In the genomic region with DNA sequence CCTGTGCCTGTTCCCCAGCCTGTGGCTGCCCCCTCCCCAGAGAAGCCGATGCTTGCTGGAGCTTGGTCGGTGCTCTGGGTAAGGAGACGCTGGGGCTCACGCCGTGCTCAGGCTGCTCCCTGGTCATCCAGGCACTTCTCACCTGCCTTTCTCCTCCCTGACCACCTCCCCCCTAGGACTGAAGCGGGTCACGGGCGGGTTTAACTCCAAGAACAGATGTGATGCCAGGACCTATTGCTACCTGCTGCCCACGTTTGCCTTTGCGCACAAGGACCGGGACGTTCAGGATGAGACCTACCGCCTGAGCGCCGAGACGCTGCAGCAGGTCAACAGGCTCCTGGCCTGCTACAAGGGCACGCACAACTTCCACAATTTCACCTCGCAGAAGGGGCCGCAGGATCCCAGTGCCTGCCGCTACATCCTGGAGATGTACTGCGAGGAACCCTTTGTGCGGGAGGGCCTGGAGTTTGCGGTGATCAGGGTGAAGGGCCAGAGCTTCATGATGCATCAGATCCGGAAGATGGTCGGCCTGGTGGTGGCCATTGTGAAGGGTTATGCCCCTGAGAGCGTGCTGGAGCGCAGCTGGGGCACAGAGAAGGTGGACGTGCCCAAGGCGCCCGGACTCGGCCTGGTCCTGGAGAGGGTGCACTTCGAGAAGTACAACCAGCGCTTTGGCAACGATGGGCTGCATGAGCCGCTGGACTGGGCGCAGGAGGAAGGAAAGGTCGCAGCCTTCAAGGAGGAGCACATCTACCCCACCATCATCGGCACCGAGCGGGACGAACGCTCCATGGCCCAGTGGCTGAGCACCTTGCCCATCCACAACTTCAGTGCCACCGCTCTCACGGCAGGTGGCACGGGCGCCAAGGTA, we compare ENCODE assay signal across 29 cellular contexts. TPM values are rescaled to one million over a fixed set of nuclear protein-coding genes. Genes with fewer than 3 reads are reported as not detected.
DNase-seq lines count a peak whose midpoint lies in the region; ATAC-seq, FAIRE-seq and TF ChIP-seq lines count a peak whose summit lies in the region.
"Had no signal": no experiment of that assay in that cellular context is flagged by ENCODE, and none has a peak within 500 bp of the region (broad histone marks: within the 10 kb centered on the region; RNA-seq: fewer than 3 reads in every experiment).

No MANE protein-coding gene starts in this region.

- no peaks in the 10 kb centered on the region for H3K9me3 Mint-ChIP-seq in T-helper 2 cell treated with Interferon-gamma antibody and Interleukin-4, amounts not matched to agents 5 μg/mL and 100 μg/mL, for 36 hours
- H3K9me3 Mint-ChIP-seq: activated CD4-positive, alpha-beta memory T cell treated with anti-CD3 and anti-CD28 coated beads, Interleukin-2, amount 10 ng/mL, durations not matched to agents 7 days and 5 days had no signal

- RAD21 ChIA-PET in GM12878 (lab: Charles Lee; ENCODE audit: unreplicated experiment) = no interaction called here

- H3K27me3 ChIP-seq in GM12878 (replicated peaks in 1 of 2; ENCODE audit: control insufficient read depth in 2 of 2, insufficient read depth in 2 of 2, low read length in 1 of 2) = no peaks in the 10 kb centered on the region
- no peaks in the 10 kb centered on the region for H3K27me3 ChIP-seq in sigmoid colon
- H3K27me3 ChIP-seq: body of pancreas, neutrophil, transverse colon had no signal

- no peaks in the 10 kb centered on the region for H3K27me3 Mint-ChIP-seq in T-helper 2 cell treated with Interferon-gamma antibody and Interleukin-4, amounts not matched to agents 5 μg/mL and 100 μg/mL, for 36 hours (ENCODE audit: low read depth)
- H3K27me3 Mint-ChIP-seq: activated CD4-positive, alpha-beta memory T cell treated with anti-CD3 and anti-CD28 coated beads, Interleukin-2, amount 10 ng/mL, durations not matched to agents 7 days and 5 days had no signal

- no peak overlapping the region for H3K4me2 ChIP-seq in GM12878 (ENCODE audit: control insufficient read depth, insufficient read depth)
- H3K4me2 ChIP-seq: KMS-11 had no signal

- no peak for TF ChIP-seq CTCF in GM12878 (IDR thresholded peaks at IDR 0.05 in 2 of 3, conservative IDR thresholded peaks at IDR 0.05 in 1 of 3; ENCODE audit: control insufficient read depth in 2 of 3, extremely low read depth in 1 of 3, insufficient read depth in 1 of 3, low read depth in 3 of 3, low read length in 3 of 3)
- TF ChIP-seq CTCF in sigmoid colon (IDR thresholded peaks at IDR 0.05) = no peak

- SMC1A ChIA-PET in GM12878 (lab: Charles Lee; ENCODE audit: uncharacterized antibody, unreplicated experiment) = no interaction called here

- no peaks in the 10 kb centered on the region for H3K4me1 Mint-ChIP-seq in T-helper 2 cell treated with Interferon-gamma antibody and Interleukin-4, amounts not matched to agents 5 μg/mL and 100 μg/mL, for 36 hours (ENCODE audit: low read depth)

- no peak for FAIRE-seq in GM12878 (lab: Jason Lieb, UNC)
- FAIRE-seq: keratinocyte, TTC549 had no signal

- no peak for TF ChIP-seq RAD21 in GM12878 (IDR thresholded peaks at IDR 0.05; ENCODE audit: insufficient read depth, low read depth, low read length)

- no peaks in the 10 kb centered on the region for H4K20me1 ChIP-seq in GM12878 (ENCODE audit: control insufficient read depth, insufficient read depth)

- H3K4me1 ChIP-seq in GM12878 (ENCODE audit: control insufficient read depth, insufficient read depth, low read length) (no peaks in the 10 kb centered on the region), sigmoid colon (no peaks in the 10 kb centered on the region)
- H3K4me1 ChIP-seq: body of pancreas, Caco-2 had no signal

- no peaks in the 10 kb centered on the region for H3K9me3 ChIP-seq in GM12878 (replicated peaks; ENCODE audit: control insufficient read depth, insufficient read depth, low read length)
- H3K9me3 ChIP-seq in sigmoid colon = no peaks in the 10 kb centered on the region
- H3K9me3 ChIP-seq: body of pancreas, Caco-2, neutrophil, transverse colon had no signal

- 99% methylated on average over 46 of the region's 46 CpGs for WGBS in GM12878 (ENCODE audit: insufficient coverage, insufficient replicate concordance, low lambda C conversion rate, missing lambda C conversion rate)
- 96% methylated on average over 46 of the region's 46 CpGs for WGBS in sigmoid colon, 2 donors

- no peaks in the 10 kb centered on the region for H3K79me2 ChIP-seq in GM12878 (ENCODE audit: control insufficient read depth, insufficient read depth, low read length)

- H3K27ac Mint-ChIP-seq in T-helper 2 cell treated with Interferon-gamma antibody and Interleukin-4, amounts not matched to agents 5 μg/mL and 100 μg/mL, for 36 hours = no peak overlapping the region
- H3K27ac Mint-ChIP-seq: activated CD4-positive, alpha-beta memory T cell treated with anti-CD3 and anti-CD28 coated beads, Interleukin-2, amount 10 ng/mL, durations not matched to agents 7 days and 5 days had no signal

- ATAC-seq in GM12878 (no peak), left colon (no peak)
- ATAC-seq: body of pancreas, HCT116 had no signal

- no peak overlapping the region for H3K9ac ChIP-seq in GM12878 (ENCODE audit: control insufficient read depth, insufficient read depth, low read length)
- H3K9ac ChIP-seq: KMS-11 had no signal

- no peak for TF ChIP-seq EP300 in GM12878 (IDR thresholded peaks at IDR 0.05; ENCODE audit: borderline replicate concordance in 1 of 2, control insufficient read depth in 1 of 2, low read depth in 2 of 2, low read length in 2 of 2)
- no peak for TF ChIP-seq EP300 in sigmoid colon (IDR thresholded peaks at IDR 0.05)

- H3K4me3 ChIP-seq in GM12878 = no peak overlapping the region
- H3K4me3 ChIP-seq in sigmoid colon = no peak overlapping the region
- H3K4me3 ChIP-seq: body of pancreas, skin epidermis, transverse colon had no signal

- no peak for DNase-seq in GM12878 (ENCODE audit: low read depth, low spot score)
- DNase-seq in left colon = peak; percentile 5 to 23
- peak; percentile 60 for DNase-seq in sigmoid colon
- DNase-seq in DMS153 (lab: John Stamatoyannopoulos, UW) = no peak
- DNase-seq in ureter (ENCODE audit: low spot score) = no peak
- no peak for DNase-seq in T-helper 2 cell treated with Interferon-gamma antibody and Interleukin-4, amounts not matched to agents 5 μg/mL and 100 μg/mL, for 36 hours (ENCODE audit: low spot score)
- DNase-seq: activated CD4-positive, alpha-beta memory T cell treated with anti-CD3 and anti-CD28 coated beads, Interleukin-2, amount 10 ng/mL, durations not matched to agents 7 days and 5 days; activated CD4-positive, CD25-positive, alpha-beta regulatory T cell treated with anti-CD3 and anti-CD28 coated beads, Interleukin-2, amount 50 U/mL, for 72 hours; activated CD8-positive, alpha-beta memory T cell treated with anti-CD3 and anti-CD28 coated beads, Interleukin-2, amount 50 U/mL, for 48 hours; C1 segment of cervical spinal cord; effector CD8-positive, alpha-beta T cell; erythroblast; glutamatergic neuron; mesendoderm; NCI-H1417 treated with DMSO at 0.1 percent for 48 hours; NCI-H2081 treated with DMSO at 0.1 percent for 48 hours; NCI-H226; NCI-H748 treated with DMSO at 0.1 percent for 48 hours; RPMI8226; transverse colon had no signal

- H3K27ac ChIP-seq in GM12878 (ENCODE audit: control insufficient read depth, insufficient read depth) (no peak overlapping the region), sigmoid colon (no peak overlapping the region)
- H3K27ac ChIP-seq: body of pancreas, KMS-11, neutrophil, skin epidermis had no signal

- CTCF ChIA-PET in GM12878 (lab: Yijun Ruan, JAX) = no interaction called here

- intact Hi-C loops in GM12878 (cut with micrococcal nuclease; ENCODE audit: unreplicated experiment) (no loop called here), left colon (cut with DNase I, micrococcal nuclease) (no loop called here), sigmoid colon (cut with DNase I) (no loop called here)

- POLR2A ChIA-PET in GM12878 (lab: Charles Lee) = no interaction called here

- BruUV-seq in GM12878 (replicated peaks; lab: Mats Ljungman, UMichigan) = no TSS peak

- peak; percentile 66 for TF ChIP-seq POLR2A in GM12878 (IDR thresholded peaks at IDR 0.05; ENCODE audit: low read depth, low read length)
- no peak for TF ChIP-seq POLR2A in sigmoid colon (IDR thresholded peaks at IDR 0.05)

- H2AFZ ChIP-seq in GM12878 (ENCODE audit: control insufficient read depth, low read depth, low read length) = no peak overlapping the region

- no peak overlapping the region for H3K4me3 Mint-ChIP-seq in T-helper 2 cell treated with Interferon-gamma antibody and Interleukin-4, amounts not matched to agents 5 μg/mL and 100 μg/mL, for 36 hours
- H3K4me3 Mint-ChIP-seq: activated CD4-positive, alpha-beta memory T cell treated with anti-CD3 and anti-CD28 coated beads, Interleukin-2, amount 10 ng/mL, durations not matched to agents 7 days and 5 days had no signal

- peaks cover 37% of the 10 kb centered on the region for H3K36me3 Mint-ChIP-seq in T-helper 2 cell treated with Interferon-gamma antibody and Interleukin-4, amounts not matched to agents 5 μg/mL and 100 μg/mL, for 36 hours (ENCODE audit: low read depth)

- H3K36me3 ChIP-seq in GM12878 (ENCODE audit: control insufficient read depth in 2 of 2, insufficient read depth in 2 of 2, low read length in 1 of 2) (peaks cover 6 to 24% of the 10 kb centered on the region in 2 experiments), sigmoid colon (peaks cover 0 to 55% (median 14%) of the 10 kb centered on the region in 4 donors)
- H3K36me3 ChIP-seq: transverse colon had no signal

- in situ Hi-C loops in GM12878 (cut with MboI) = no loop called here

RNA-seq across cellular contexts. Expression of a gene that starts 8.4 kb away (rescaled TPM):
- polyA plus RNA-seq in PFSK-1 (2012; ENCODE audit: insufficient read length, low read depth) = 37.5 TPM
- total RNA-seq in GM12878 (2013; cell fraction: nucleolus; rRNA removed) = 82.2 and 87.0 TPM in 2 replicates
- 6.2 and 6.9 TPM in 2 replicates for total RNA-seq in GM12878 (2014; rRNA removed)
- 4.7 and 5.5 TPM in 2 replicates for total RNA-seq in GM12878 (2014; rRNA removed; fragmentation: Illumina TruSeq; extraction: Trizol)
- 39.4 and 44.2 TPM in 2 replicates for total RNA-seq in GM12878 (2021)
- 13.0 TPM for polyA plus RNA-seq in GM12878 (2011; ENCODE audit: low read depth)
- polyA plus RNA-seq in GM12878 (2011; rRNA removed) = 3.8 and 4.1 TPM in 2 replicates
- polyA plus RNA-seq in GM12878 (2011; cell fraction: cytosol; rRNA removed) = 4.1 and 6.5 TPM in 2 replicates
- 23.4 and 36.1 TPM in 2 replicates for polyA plus RNA-seq in GM12878 (2011; cell fraction: nucleus; rRNA removed)
- 16.3 and 19.1 TPM in 2 replicates for polyA plus RNA-seq in GM12878 (2012)
- polyA plus RNA-seq in GM12878 (2014; fragmentation: Illumina TruSeq; extraction: Trizol) = 19.2 and 20.7 TPM in 2 replicates
- polyA plus RNA-seq in GM12878 (2014; fragmentation: Nextera tagmentation; extraction: Ambion mirVana) = 1 to 10 TPM; 4.0 to 6.4 TPM
- polyA plus RNA-seq in GM12878 (2014; rRNA removed) = 15.9 and 22.1 TPM in 2 replicates
- polyA plus RNA-seq in GM12878 (2016; fragmentation: Nextera tagmentation; extraction: Ambion mirVana) = 10 to 100 TPM in 1 of 2 experiments, 1 to 10 TPM in 1; 9.8 to 11.7 TPM
- polyA minus RNA-seq in GM12878 (2011; rRNA and poly(A)+ RNA removed) = 10.6 and 13.4 TPM in 2 replicates
- 9.1 and 9.7 TPM in 2 replicates for polyA minus RNA-seq in GM12878 (2011; cell fraction: cytosol; rRNA and poly(A)+ RNA removed)
- 9.8 and 24.3 TPM in 2 replicates for polyA minus RNA-seq in GM12878 (2011; cell fraction: nucleus; rRNA and poly(A)+ RNA removed)
- 10 to 100 TPM; 28.2 to 38.2 TPM for total RNA-seq in left colon
- 10 to 100 TPM; 14.5 to 35.7 (median 18.8) TPM for total RNA-seq in sigmoid colon
- polyA plus RNA-seq in sigmoid colon = 10 to 100 TPM in 1 of 3 donors, 1 to 10 TPM in 2; 3.2 to 22.3 (median 4.2) TPM
- 71.8 TPM for total RNA-seq in ureter

RNA-seq across cellular contexts. Expression of a gene that starts 12.3 kb away (rescaled TPM):
- 165 TPM for polyA plus RNA-seq in PFSK-1 (2012; ENCODE audit: insufficient read length, low read depth)
- 48.8 and 58.1 TPM in 2 replicates for total RNA-seq in GM12878 (2013; cell fraction: nucleolus; rRNA removed)
- total RNA-seq in GM12878 (2014; rRNA removed) (28.7 and 33.5 TPM in 2 replicates), GM12878 (2014; rRNA removed; fragmentation: Illumina TruSeq; extraction: Trizol) (13.7 and 14.9 TPM in 2 replicates), GM12878 (2021) (66.4 and 74.2 TPM in 2 replicates), left colon (10 to 100 TPM; 19.7 to 31.8 TPM), sigmoid colon (10 to 100 TPM in 1 of 4 donors, 1 to 10 TPM in 3; 7.6 to 15.6 (median 8.9) TPM), ureter (46.9 TPM)
- polyA plus RNA-seq in GM12878 (2011; ENCODE audit: low read depth) = 18.3 TPM
- polyA plus RNA-seq in GM12878 (2011; rRNA removed) (12.6 and 23.2 TPM in 2 replicates), GM12878 (2014; fragmentation: Illumina TruSeq; extraction: Trizol) (7.6 and 17.3 TPM in 2 replicates), GM12878 (2014; fragmentation: Nextera tagmentation; extraction: Ambion mirVana) (1 to 10 TPM; 1.3 to 5.5 TPM), GM12878 (2014; rRNA removed) (42.5 and 62.4 TPM in 2 replicates), GM12878 (2016; fragmentation: Nextera tagmentation; extraction: Ambion mirVana) (10 to 100 TPM; 27.7 to 37.7 TPM), sigmoid colon (10 to 100 TPM in 1 of 3 donors, 1 to 10 TPM in 2; 9.0 to 33.8 (median 9.7) TPM)
- polyA plus RNA-seq in GM12878 (2011; cell fraction: cytosol; rRNA removed) = 27.6 and 39.0 TPM in 2 replicates
- 43.3 and 57.3 TPM in 2 replicates for polyA plus RNA-seq in GM12878 (2011; cell fraction: nucleus; rRNA removed)
- polyA plus RNA-seq in GM12878 (2012) = 23.9 and 30.2 TPM in 2 replicates
- 21.6 and 31.2 TPM in 2 replicates for polyA minus RNA-seq in GM12878 (2011; rRNA and poly(A)+ RNA removed)
- polyA minus RNA-seq in GM12878 (2011; cell fraction: cytosol; rRNA and poly(A)+ RNA removed) = 11.5 and 18.8 TPM in 2 replicates
- 13.5 and 30.7 TPM in 2 replicates for polyA minus RNA-seq in GM12878 (2011; cell fraction: nucleus; rRNA and poly(A)+ RNA removed)

RNA-seq across cellular contexts. Expression of a gene that starts 46.9 kb away (rescaled TPM):
- 77.7 TPM for polyA plus RNA-seq in PFSK-1 (2012; ENCODE audit: insufficient read length, low read depth)
- total RNA-seq in GM12878 (2013; cell fraction: nucleolus; rRNA removed) = 23.9 and 25.7 TPM in 2 replicates
- 1.9 and 2.0 TPM in 2 replicates for total RNA-seq in GM12878 (2014; rRNA removed)
- total RNA-seq in GM12878 (2014; rRNA removed; fragmentation: Illumina TruSeq; extraction: Trizol) = 1.2 and 1.8 TPM in 2 replicates
- total RNA-seq in GM12878 (2021) = 14.1 and 15.8 TPM in 2 replicates
- 19.9 TPM for polyA plus RNA-seq in GM12878 (2011; ENCODE audit: low read depth)
- polyA plus RNA-seq in GM12878 (2011; rRNA removed) = 1.3 and 2.0 TPM in 2 replicates
- 1.7 and 2.2 TPM in 2 replicates for polyA plus RNA-seq in GM12878 (2011; cell fraction: cytosol; rRNA removed)
- polyA plus RNA-seq in GM12878 (2011; cell fraction: nucleus; rRNA removed) = 49.6 and 59.3 TPM in 2 replicates
- polyA plus RNA-seq in GM12878 (2012) = 10.8 and 14.5 TPM in 2 replicates
- polyA plus RNA-seq in GM12878 (2014; fragmentation: Illumina TruSeq; extraction: Trizol) = 0.57 and 1.7 TPM in 2 replicates
- polyA plus RNA-seq in GM12878 (2014; fragmentation: Nextera tagmentation; extraction: Ambion mirVana) = under 1 TPM; 0.13 to 0.55 TPM
- 7.7 and 9.4 TPM in 2 replicates for polyA plus RNA-seq in GM12878 (2014; rRNA removed)
- polyA plus RNA-seq in GM12878 (2016; fragmentation: Nextera tagmentation; extraction: Ambion mirVana) = 1 to 10 TPM in 1 of 2 experiments, under 1 TPM in 1; 0.87 to 1.1 TPM
- 2.0 and 5.2 TPM in 2 replicates for polyA minus RNA-seq in GM12878 (2011; rRNA and poly(A)+ RNA removed)
- polyA minus RNA-seq in GM12878 (2011; cell fraction: cytosol; rRNA and poly(A)+ RNA removed) = 5.9 and 6.0 TPM in 2 replicates
- polyA minus RNA-seq in GM12878 (2011; cell fraction: nucleus; rRNA and poly(A)+ RNA removed) = 8.1 and 13.6 TPM in 2 replicates
- total RNA-seq in left colon = 10 to 100 TPM; 18.0 to 29.8 TPM
- 10 to 100 TPM; 13.2 to 29.1 (median 18.6) TPM for total RNA-seq in sigmoid colon
- 10 to 100 TPM in 1 of 3 donors, 1 to 10 TPM in 2; 5.3 to 17.5 (median 5.4) TPM for polyA plus RNA-seq in sigmoid colon
- total RNA-seq in ureter = 31.8 TPM

Comparison
In these comparisons a context has a peak if more than half of its experiments do, and no peak if none do; other contexts are left out.
1. DNase-seq: peak in left colon (2 of 2) and sigmoid colon (single experiment); none in GM12878 (single experiment), DMS153 (single experiment), ureter (single experiment) and T-helper 2 cell treated with Interferon-gamma antibody and Interleukin-4, amounts not matched to agents 5 μg/mL and 100 μg/mL, for 36 hours (single experiment).